Comparison of ENCODE assay signal across 29 cellular contexts in the genomic region with DNA sequence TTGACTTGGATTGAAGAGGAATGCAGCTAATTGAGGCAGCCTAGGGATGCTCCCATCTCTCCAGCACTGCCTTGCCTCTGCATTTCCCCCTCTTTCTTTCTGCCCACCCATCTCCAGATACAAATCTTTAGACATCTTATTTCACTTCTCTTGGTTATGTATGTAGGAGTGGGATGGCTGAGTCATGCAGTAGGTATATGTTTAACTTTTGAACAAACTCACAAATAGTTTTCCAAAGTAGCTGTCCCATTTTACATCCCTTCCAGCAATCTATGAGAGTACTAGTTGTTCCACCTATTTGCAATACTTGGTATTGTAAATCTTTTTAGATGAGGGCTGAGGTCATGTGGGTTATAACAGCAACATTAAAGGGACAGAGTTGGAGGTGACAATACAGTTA.
DNase-seq lines count a peak whose midpoint lies in the region; ATAC-seq and TF ChIP-seq lines count a peak whose summit lies in the region.
"Had no signal": no experiment of that assay in that cellular context is flagged by ENCODE, and none has a peak within 500 bp of the region (broad histone marks: within the 10 kb centered on the region; RNA-seq: fewer than 3 reads in every experiment).

No MANE protein-coding gene starts in this region.

- H3K27ac ChIP-seq in PC-9, result no peak overlapping the region
- H3K27ac ChIP-seq: esophagus squamous epithelium, gastroesophageal sphincter, lower lobe of right lung, SK-N-MC, tibial artery had no signal

- H3K9me3 ChIP-seq in PC-9 (ENCODE audit: insufficient read depth, low read depth), result no peaks in the 10 kb centered on the region
- H3K9me3 ChIP-seq: esophagus squamous epithelium, gastroesophageal sphincter, lower lobe of right lung, tibial artery had no signal

- POLR2A ChIA-PET in PC-9 (lab: Charles Lee; ENCODE audit: unreplicated experiment), result interaction anchor here (0.6 kb wide), 1 partner anchor 982 kb away, joined by 8 read pairs; no protein-coding TSS in a partner anchor

- no peaks in the 10 kb centered on the region for H3K27me3 ChIP-seq in PC-9 (ENCODE audit: insufficient read depth, low read depth)
- H3K27me3 ChIP-seq: esophagus squamous epithelium, tibial artery had no signal

- CTCF ChIA-PET in PC-9 (lab: Charles Lee), result no interaction called here

- peak; percentile 66 for DNase-seq in EH (ENCODE audit: low read depth)
- peak in 1 of 2 experiments; percentile 74 for DNase-seq in PC-9
- DNase-seq in fibroblast of the aortic adventitia (ENCODE audit: low read depth), result peak; percentile 14
- peak; percentile 72 for DNase-seq in renal cortical epithelial cell (ENCODE audit: low read depth)
- DNase-seq in NCI-H82 treated with DMSO at 0.1 percent for 48 hours (lab: John Stamatoyannopoulos, UW; ENCODE audit: unreplicated experiment), result no peak
- no peak for DNase-seq in left colon
- DNase-seq in cerebellar nuclear complex (lab: John Stamatoyannopoulos, UW), result no peak
- DNase-seq: activated CD4-positive, alpha-beta T cell treated with anti-CD3 and anti-CD28 coated beads for 36 hours; activated CD8-positive, alpha-beta T cell treated with anti-CD3 and anti-CD28 coated beads, Interleukin-2, amount 10 ng/mL, durations not matched to agents 7 days and 5 days; activated T-cell treated with anti-CD3 and anti-CD28 coated beads for 4 hours; aorta; C1 segment of cervical spinal cord; Calu3; dermis blood vessel endothelial cell; DMS79 treated with DMSO at 0.1 percent for 48 hours; esophagus squamous epithelium; lower lobe of right lung; NCI-H1092 treated with DMSO at 0.1 percent for 48 hours; NCI-H2029; NCI-H2227 treated with DMSO at 0.1 percent for 48 hours; NCI-H69; RPMI8226; small intestine; stimulated activated CD4-positive, alpha-beta T cell treated with anti-CD3 and anti-CD28 coated beads, Interleukin-1b, Interleukin-23, amount 100 ng/mL, for 48 hours had no signal

- intact Hi-C loops in PC-9 (cut with micrococcal nuclease; ENCODE audit: unreplicated experiment), result no loop called here
- intact Hi-C loops in left colon (cut with DNase I, micrococcal nuclease), result no loop called here

- no peak for TF ChIP-seq CTCF in PC-9 (conservative IDR thresholded peaks at IDR 0.05)
- no peak for TF ChIP-seq CTCF in fibroblast of the aortic adventitia (IDR thresholded peaks at IDR 0.05; ENCODE audit: insufficient read depth, low read length)

- peaks cover 41% of the 10 kb centered on the region for H3K4me1 ChIP-seq in PC-9 (replicated peaks; ENCODE audit: insufficient read depth)
- H3K4me1 ChIP-seq: lower lobe of right lung had no signal

- H3K36me3 ChIP-seq in PC-9 (ENCODE audit: low read depth), result no peaks in the 10 kb centered on the region
- H3K36me3 ChIP-seq: esophagus squamous epithelium, gastroesophageal sphincter, lower lobe of right lung, tibial artery had no signal

- peaks cover 31% of the 10 kb centered on the region for H3F3A ChIP-seq in PC-9 (ENCODE audit: insufficient read depth, low read depth)

- BruUV-seq in PC-9 (replicated peaks; lab: Mats Ljungman, UMichigan), result no TSS peak

- no peak overlapping the region for H2AFZ ChIP-seq in PC-9

- H3K4me3 ChIP-seq in PC-9 (no peak overlapping the region), fibroblast of the aortic adventitia (ENCODE audit: low read depth, low read length) (no peak overlapping the region)
- H3K4me3 ChIP-seq: esophagus squamous epithelium, gastroesophageal sphincter, GM12878, lower lobe of right lung, SK-N-MC, tibial artery had no signal

- no peak for ATAC-seq in left colon
- ATAC-seq: activated CD4-positive, alpha-beta T cell treated with anti-CD3 and anti-CD28 coated beads for 36 hours; activated CD8-positive, alpha-beta T cell treated with anti-CD3 and anti-CD28 coated beads, Interleukin-2, amount 10 ng/mL, durations not matched to agents 7 days and 5 days; gastroesophageal sphincter; GM12878; lower lobe of right lung; natural killer cell treated with Interleukin-12 subunit alpha and Interleukin-12 subunit beta and Interleukin-15 and Interleukin-18, amount 100 ng/mL, for 72 hours had no signal

- no peaks in the 10 kb centered on the region for H3K79me2 ChIP-seq in PC-9 (ENCODE audit: low read depth)

- no peaks in the 10 kb centered on the region for H4K20me1 ChIP-seq in PC-9 (ENCODE audit: insufficient read depth)

- H3K9me2 ChIP-seq in PC-9 (ENCODE audit: insufficient read depth), result no peaks in the 10 kb centered on the region

- H3K4me2 ChIP-seq in PC-9, result peak overlapping the region; percentile 10

Comparison
In these comparisons a context has a peak if more than half of its experiments do, and no peak if none do; other contexts are left out.
1. DNase-seq: peak in EH (single experiment), fibroblast of the aortic adventitia (single experiment) and renal cortical epithelial cell (single experiment); none in NCI-H82 treated with DMSO at 0.1 percent for 48 hours (single experiment), left colon (0 of 2) and cerebellar nuclear complex (0 of 2).